Comparison of ENCODE assay signal across 17 cellular contexts in the genomic region with DNA sequence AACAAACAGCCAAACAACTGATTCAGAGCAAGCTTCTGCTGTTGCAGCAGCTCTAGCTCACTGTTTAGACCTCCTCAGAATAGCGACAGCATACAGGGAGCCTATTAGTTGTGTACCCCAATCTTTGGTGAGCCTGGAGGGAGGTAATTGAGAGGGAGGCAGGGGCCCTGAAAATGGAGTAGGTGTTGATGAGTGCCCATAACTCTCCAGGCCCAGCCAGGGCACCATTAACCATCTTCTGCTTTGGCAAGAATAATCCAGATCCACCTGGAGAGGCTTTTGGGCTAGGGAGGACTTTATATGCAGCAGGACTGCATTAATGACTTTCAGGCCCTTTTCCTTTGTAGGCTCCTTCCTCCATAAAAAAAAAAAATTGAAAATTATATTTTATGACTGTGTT. TPM values are rescaled to one million over a fixed set of nuclear protein-coding genes. Genes with fewer than 3 reads are reported as not detected.
DNase-seq lines count a peak whose midpoint lies in the region; ATAC-seq lines count a peak whose summit lies in the region.
"Had no signal": no experiment of that assay in that cellular context is flagged by ENCODE, and none has a peak within 500 bp of the region (broad histone marks: within the 10 kb centered on the region; RNA-seq: fewer than 3 reads in every experiment).

No MANE protein-coding gene starts in this region.

- intact Hi-C loops in activated naive CD4-positive, alpha-beta T cell treated with anti-CD3 and anti-CD28 coated beads for 36 hours (cut with micrococcal nuclease), result loop anchor here (10.0 kb wide), 1 partner anchor 1969 kb away; no protein-coding TSS in a partner anchor

- no peaks in the 10 kb centered on the region for H3K27me3 ChIP-seq in skeletal muscle tissue (ENCODE audit: control insufficient read depth in 3 of 3, insufficient read depth in 3 of 3, low read length in 3 of 3)
- H3K27me3 ChIP-seq: neural progenitor cell, suprapubic skin had no signal

- no peaks in the 10 kb centered on the region for H3K9me3 ChIP-seq in skeletal muscle tissue (ENCODE audit: control insufficient read depth in 3 of 3, low read length in 3 of 3)
- H3K9me3 ChIP-seq: suprapubic skin had no signal

- H3K9ac ChIP-seq in skeletal muscle tissue (ENCODE audit: low read depth in 1 of 3, low read length in 3 of 3), result peak overlapping the region in 1 of 3 donors; percentile 2
- H3K9ac ChIP-seq: neural progenitor cell had no signal

- no peak for ATAC-seq in activated naive CD8-positive, alpha-beta T cell treated with anti-CD3 and anti-CD28 coated beads, Interleukin-2, amount 50 U/mL, for 24 hours
- ATAC-seq in GM19467 (IDR thresholded peaks at IDR 0.05; ENCODE audit: unreplicated experiment), result no peak

- peak overlapping the region; percentile 73 for H3K27ac Mint-ChIP-seq in activated naive CD4-positive, alpha-beta T cell treated with anti-CD3 and anti-CD28 coated beads for 36 hours
- H3K27ac Mint-ChIP-seq in IgD-negative memory B cell, result peak overlapping the region in 2 of 3 donors; percentile 4 to 83
- H3K27ac Mint-ChIP-seq in activated naive CD8-positive, alpha-beta T cell treated with anti-CD3 and anti-CD28 coated beads, Interleukin-2, amount 50 U/mL, for 24 hours, result peak overlapping the region; percentile 94
- H3K27ac Mint-ChIP-seq: activated T-helper 2 cell treated with anti-CD3 and anti-CD28 coated beads, Interferon-gamma antibody, Interleukin-2, Interleukin-4, amounts not matched to agents 10 μg/mL and 5 μg/mL and 100 μg/mL, durations not matched to agents 14 hours and 24 hours and 36 hours; neural progenitor cell had no signal

- H3K4me1 Mint-ChIP-seq in activated naive CD4-positive, alpha-beta T cell treated with anti-CD3 and anti-CD28 coated beads for 36 hours (ENCODE audit: low read depth), result peaks cover 83% of the 10 kb centered on the region
- H3K4me1 Mint-ChIP-seq in IgD-negative memory B cell, result peaks cover 42 to 73% (median 70%) of the 10 kb centered on the region in 3 donors
- H3K4me1 Mint-ChIP-seq in activated naive CD8-positive, alpha-beta T cell treated with anti-CD3 and anti-CD28 coated beads, Interleukin-2, amount 50 U/mL, for 24 hours, result peaks cover 92% of the 10 kb centered on the region

- no peak for DNase-seq in activated naive CD4-positive, alpha-beta T cell treated with anti-CD3 and anti-CD28 coated beads for 36 hours
- no peak for DNase-seq in activated naive CD4-positive, alpha-beta T cell (lab: John Stamatoyannopoulos, UW)
- no peak for DNase-seq in activated naive CD8-positive, alpha-beta T cell treated with anti-CD3 and anti-CD28 coated beads, Interleukin-2, amount 50 U/mL, for 24 hours
- no peak for DNase-seq in MV-4-11 (lab: John Stamatoyannopoulos, UW)
- DNase-seq: activated CD4-positive, alpha-beta T cell treated with anti-CD3 and anti-CD28 coated beads, Interleukin-2, amount 50 U/mL, for 1 hour; erythroblast; H7; mammary epithelial cell; NCI-H187 treated with DMSO at 0.1 percent for 48 hours; OCI-M1 had no signal

- H3K4me1 ChIP-seq in skeletal muscle tissue (ENCODE audit: control insufficient read depth in 3 of 3, insufficient read depth in 3 of 3, low read length in 3 of 3), result peaks cover 62 to 79% (median 72%) of the 10 kb centered on the region in 3 donors

- H3K27me3 Mint-ChIP-seq in activated naive CD4-positive, alpha-beta T cell treated with anti-CD3 and anti-CD28 coated beads for 36 hours (ENCODE audit: low read depth), result no peaks in the 10 kb centered on the region
- H3K27me3 Mint-ChIP-seq in IgD-negative memory B cell, result no peaks in the 10 kb centered on the region
- H3K27me3 Mint-ChIP-seq in activated naive CD8-positive, alpha-beta T cell treated with anti-CD3 and anti-CD28 coated beads, Interleukin-2, amount 50 U/mL, for 24 hours, result no peaks in the 10 kb centered on the region

- H3K36me3 Mint-ChIP-seq in activated naive CD4-positive, alpha-beta T cell treated with anti-CD3 and anti-CD28 coated beads for 36 hours (ENCODE audit: low read depth), result peaks cover 3% of the 10 kb centered on the region
- peaks cover 2% of the 10 kb centered on the region for H3K36me3 Mint-ChIP-seq in IgD-negative memory B cell
- peaks cover 5% of the 10 kb centered on the region for H3K36me3 Mint-ChIP-seq in activated naive CD8-positive, alpha-beta T cell treated with anti-CD3 and anti-CD28 coated beads, Interleukin-2, amount 50 U/mL, for 24 hours (ENCODE audit: low read depth)
- H3K36me3 Mint-ChIP-seq: neural progenitor cell had no signal

- H3K36me3 ChIP-seq in skeletal muscle tissue (ENCODE audit: control insufficient read depth in 3 of 3, insufficient read depth in 3 of 3, low read length in 3 of 3), result no peaks in the 10 kb centered on the region
- H3K36me3 ChIP-seq: neural progenitor cell, suprapubic skin had no signal

- peaks cover 3% of the 10 kb centered on the region for H3K9me3 Mint-ChIP-seq in activated naive CD4-positive, alpha-beta T cell treated with anti-CD3 and anti-CD28 coated beads for 36 hours
- no peaks in the 10 kb centered on the region for H3K9me3 Mint-ChIP-seq in IgD-negative memory B cell
- no peaks in the 10 kb centered on the region for H3K9me3 Mint-ChIP-seq in activated naive CD8-positive, alpha-beta T cell treated with anti-CD3 and anti-CD28 coated beads, Interleukin-2, amount 50 U/mL, for 24 hours
- H3K9me3 Mint-ChIP-seq: activated T-helper 2 cell treated with anti-CD3 and anti-CD28 coated beads, Interferon-gamma antibody, Interleukin-2, Interleukin-4, amounts not matched to agents 10 μg/mL and 5 μg/mL and 100 μg/mL, durations not matched to agents 14 hours and 24 hours and 36 hours; neural progenitor cell had no signal

- no peak overlapping the region for H3K4me3 Mint-ChIP-seq in activated naive CD4-positive, alpha-beta T cell treated with anti-CD3 and anti-CD28 coated beads for 36 hours
- H3K4me3 Mint-ChIP-seq in IgD-negative memory B cell, result peak overlapping the region in 2 of 4 donors; percentile 8 to 60
- peak overlapping the region; percentile 27 for H3K4me3 Mint-ChIP-seq in activated naive CD8-positive, alpha-beta T cell treated with anti-CD3 and anti-CD28 coated beads, Interleukin-2, amount 50 U/mL, for 24 hours
- H3K4me3 Mint-ChIP-seq: neural progenitor cell had no signal

- H3K27ac ChIP-seq in skeletal muscle tissue (ENCODE audit: low read depth, low read length), result peak overlapping the region; percentile 34
- H3K27ac ChIP-seq: neural progenitor cell, SK-N-MC, suprapubic skin had no signal

- peak overlapping the region in 1 of 3 donors; percentile 8 for H3K4me3 ChIP-seq in skeletal muscle tissue (ENCODE audit: low read length in 3 of 3)
- H3K4me3 ChIP-seq: neural progenitor cell, SK-N-MC, suprapubic skin had no signal

- CTCF ChIA-PET in activated naive CD4-positive, alpha-beta T cell treated with anti-CD3 and anti-CD28 coated beads for 36 hours (lab: Charles Lee), result interaction anchor here (0.7 kb wide), 1 partner anchor 99 kb away, joined by 4 read pairs; no protein-coding TSS in a partner anchor

RNA-seq across cellular contexts. Expression of a gene that starts 20.9 kb away (rescaled TPM):
- 10 to 100 TPM; 19.9 to 20.5 TPM for total RNA-seq in activated naive CD4-positive, alpha-beta T cell treated with anti-CD3 and anti-CD28 coated beads for 36 hours
- polyA plus RNA-seq in IgD-negative memory B cell, result 43.4 TPM
- total RNA-seq in skeletal muscle tissue, result 83.5 TPM

Comparison
In these comparisons a context has a peak if more than half of its experiments do, and no peak if none do; other contexts are left out.
1. H3K27ac Mint-ChIP-seq: peak in every context shown above with its lines; median percentile 94 in activated naive CD8-positive, alpha-beta T cell treated with anti-CD3 and anti-CD28 coated beads, Interleukin-2, amount 50 U/mL, for 24 hours; 73 in activated naive CD4-positive, alpha-beta T cell treated with anti-CD3 and anti-CD28 coated beads for 36 hours; 44 in IgD-negative memory B cell.